In the genomic region with DNA sequence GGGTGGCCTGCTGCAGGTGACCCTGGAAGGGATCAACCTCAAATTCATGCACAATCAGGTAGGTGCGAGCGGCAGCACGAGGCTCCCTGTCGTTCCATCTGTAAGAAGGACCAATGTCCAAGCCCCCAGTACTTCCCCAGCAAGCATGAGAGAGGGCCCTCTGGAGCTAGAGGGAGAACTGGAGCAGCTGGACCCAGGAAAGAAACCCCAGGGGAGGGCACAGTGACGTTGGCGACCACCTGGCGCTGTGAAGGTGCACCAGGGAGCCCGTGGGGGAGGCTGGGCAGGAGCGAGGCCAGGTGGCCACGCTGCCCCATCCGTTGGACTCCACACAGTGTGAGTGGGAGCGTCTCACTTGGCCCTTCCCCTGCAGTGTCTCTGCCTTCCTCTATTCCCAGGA, we compare ENCODE assay signal across 24 cellular contexts. TPM values are rescaled to one million over a fixed set of nuclear protein-coding genes. Genes with fewer than 3 reads are reported as not detected.
"Had no signal": no experiment of that assay in that cellular context is flagged by ENCODE, and none has a peak within 500 bp of the region (broad histone marks: within the 10 kb centered on the region; RNA-seq: fewer than 3 reads in every experiment).

No MANE protein-coding gene starts in this region.

- FAIRE-seq: astrocyte, kidney had no signal

- H3K27me3 ChIP-seq: adrenal gland, testis, vagina had no signal

- H3K27ac ChIP-seq: adrenal gland, testis, vagina had no signal

- ATAC-seq: activated CD4-positive, alpha-beta T cell treated with anti-CD3 and anti-CD28 coated beads for 36 hours; left lobe of liver; naive thymus-derived CD4-positive, alpha-beta T cell had no signal

- DNase-seq: activated B cell treated with CpG ODN at 0.5 μM for 24 hours; activated CD4-positive, alpha-beta T cell treated with anti-CD3 and anti-CD28 coated beads for 36 hours; activated CD4-positive, alpha-beta T cell treated with anti-CD3 and anti-CD28 coated beads, Interleukin-2, amount 50 U/mL, for 48 hours; activated gamma-delta T cell treated with Interleukin-2 at 50 U/mL for 16 hours; activated T-cell treated with anti-CD3 and anti-CD28 coated beads for 4 hours; adrenal gland; cerebellar nuclear complex; cortex of kidney; kidney; naive thymus-derived CD4-positive, alpha-beta T cell; occipital lobe; stimulated activated CD4-positive, alpha-beta T cell treated with anti-CD3 and anti-CD28 coated beads, Interleukin-2, amount 100 ng/mL, for 48 hours; stimulated activated CD8-positive, alpha-beta memory T cell treated with anti-CD3 and anti-CD28 coated beads, Interleukin-4, amount 100 ng/mL, for 48 hours; stimulated activated naive CD4-positive, alpha-beta T cell; testis had no signal

- H3K4me1 ChIP-seq: adrenal gland, testis had no signal

- H3K9me3 ChIP-seq: adrenal gland, testis, vagina had no signal

- H3K4me3 ChIP-seq: adrenal gland, lung, testis, vagina had no signal

RNA-seq across cellular contexts. Expression of gene MYBPC3, which starts 28.0 kb away (rescaled TPM):
- total RNA-seq: activated CD4-positive, alpha-beta T cell treated with anti-CD3 and anti-CD28 coated beads for 36 hours; astrocyte; epithelial cell of proximal tubule; fibroblast of villous mesenchyme; glomerular endothelial cell; neural crest cell; occipital lobe; renal cortical epithelial cell; vagina had no signal
- polyA plus RNA-seq: naive thymus-derived CD4-positive, alpha-beta T cell had no signal

RNA-seq across cellular contexts. Expression of gene SPI1, which starts 53.8 kb away (rescaled TPM):
- total RNA-seq: astrocyte, epithelial cell of proximal tubule, fibroblast of villous mesenchyme, glomerular endothelial cell, neural crest cell, renal cortical epithelial cell had no signal
